3 cellular contexts compared by ENCODE assay signal in the genomic region with DNA sequence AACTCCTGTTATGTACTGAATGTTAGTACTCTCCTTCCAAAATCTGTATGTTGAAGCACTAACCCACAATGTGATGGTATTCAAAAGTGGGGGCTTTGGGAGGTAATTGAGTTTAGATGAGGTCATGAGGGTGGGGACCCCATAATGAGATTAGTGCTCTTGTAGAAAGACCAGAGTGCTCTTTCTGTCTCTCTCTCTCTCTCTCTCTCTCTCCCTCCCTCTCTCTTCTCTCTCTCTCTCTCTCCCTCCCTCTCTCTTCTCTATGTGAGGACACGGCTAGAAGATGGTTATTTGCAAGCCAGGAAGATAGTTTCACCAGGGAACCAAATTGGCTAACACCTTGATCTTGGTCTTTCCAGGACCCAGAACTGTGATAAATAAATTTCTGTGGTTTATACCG.
"Had no signal": no experiment of that assay in that cellular context is flagged by ENCODE, and none has a peak within 500 bp of the region (broad histone marks: within the 10 kb centered on the region; RNA-seq: fewer than 3 reads in every experiment).

No MANE protein-coding gene starts in this region.

- H3K4me3 ChIP-seq: GM12878 had no signal

- ATAC-seq: GM12878 had no signal

- DNase-seq: GDM1, GF-D8 had no signal
